In the genomic region with DNA sequence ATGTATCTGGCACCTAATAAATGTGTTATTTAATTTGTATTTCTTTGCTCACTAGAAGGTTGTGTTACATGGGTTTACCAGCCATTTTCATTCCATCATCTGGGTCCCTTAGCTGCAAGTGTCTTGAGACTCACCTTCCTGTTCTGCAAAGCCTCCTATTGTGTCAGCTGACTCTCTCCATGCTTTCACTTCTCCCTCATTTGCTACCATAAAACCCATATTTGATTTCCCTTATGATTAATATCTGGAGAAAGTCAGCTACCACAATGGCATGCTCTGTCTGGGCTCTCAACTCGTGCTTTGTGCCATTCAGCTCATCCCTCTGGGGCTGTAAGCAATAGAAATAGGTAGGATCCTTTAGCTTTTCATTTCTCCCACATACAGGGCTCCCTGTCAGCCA, we compare ENCODE assay signal across 12 cellular contexts.
DNase-seq lines count a peak whose midpoint lies in the region; ATAC-seq and TF ChIP-seq lines count a peak whose summit lies in the region.
"Had no signal": no experiment of that assay in that cellular context is flagged by ENCODE, and none has a peak within 500 bp of the region (broad histone marks: within the 10 kb centered on the region; RNA-seq: fewer than 3 reads in every experiment).

No MANE protein-coding gene starts in this region.

- intact Hi-C loops in Right ventricle myocardium superior (cut with DNase I), result no loop called here
- intact Hi-C loops in Right ventricle myocardium inferior (cut with DNase I), result no loop called here
- intact Hi-C loops in mucosa of descending colon (cut with DNase I, micrococcal nuclease), result loop anchor here in 1 of 2 donors (5.0 kb wide), 1 partner anchor 1282 kb away; no protein-coding TSS in a partner anchor

- in situ Hi-C loops in SK-MEL-5 (cut with HindIII; ENCODE audit: low pct_unique_long_range_greater_than_20kb, low sequenced_read_pairs), result no loop called here

- H3K9me3 ChIP-seq in mucosa of descending colon, result no peaks in the 10 kb centered on the region
- H3K9me3 ChIP-seq: HAP-1 had no signal

- no peak overlapping the region for H3K4me3 ChIP-seq in mucosa of descending colon
- H3K4me3 ChIP-seq: GM12878, HAP-1 had no signal

- TF ChIP-seq CTCF in mucosa of descending colon (IDR thresholded peaks at IDR 0.05), result no peak

- H3K4me1 Mint-ChIP-seq in stimulated activated naive B cell treated with anti-CD40 and anti-IgM and Interleukin-4, amounts not matched to agents 10 μg/mL and 1 μg/mL and 100 μg/mL, for 72 hours, result peaks cover 7 to 14% of the 10 kb centered on the region in 2 donors
- no peaks in the 10 kb centered on the region for H3K4me1 Mint-ChIP-seq in activated CD4-positive, alpha-beta memory T cell treated with anti-CD3 and anti-CD28 coated beads, Interleukin-2, amount 10 ng/mL, durations not matched to agents 7 days and 5 days

- DNase-seq in Right ventricle myocardium superior, result no peak
- no peak for DNase-seq in Right ventricle myocardium inferior (ENCODE audit: missing footprints)
- peak; percentile 80 for DNase-seq in SK-MEL-5 (ENCODE audit: low read depth, low spot score)
- DNase-seq in mucosa of descending colon, result peak in 1 of 3 donors; percentile 7
- no peak for DNase-seq in stimulated activated naive B cell treated with anti-CD40 and anti-IgM and Interleukin-4, amounts not matched to agents 10 μg/mL and 1 μg/mL and 100 μg/mL, for 72 hours
- DNase-seq in activated CD4-positive, alpha-beta memory T cell treated with anti-CD3 and anti-CD28 coated beads, Interleukin-2, amount 10 ng/mL, durations not matched to agents 7 days and 5 days, result no peak
- DNase-seq: CD4-positive, alpha-beta T cell; DMS79 had no signal

- ATAC-seq in Right ventricle myocardium superior (ENCODE audit: poor library complexity) (peak; percentile 21), Right ventricle myocardium inferior (no peak), mucosa of descending colon (peak; percentile 39), GM19455 (IDR thresholded peaks at IDR 0.05; ENCODE audit: unreplicated experiment) (no peak), HG02973 (IDR thresholded peaks at IDR 0.05; ENCODE audit: unreplicated experiment) (no peak)
- peak; percentile 60 to 63 for ATAC-seq in stimulated activated naive B cell treated with anti-CD40 and anti-IgM and Interleukin-4, amounts not matched to agents 10 μg/mL and 1 μg/mL and 100 μg/mL, for 72 hours (replicated peaks)

- peaks cover 5% of the 10 kb centered on the region for H3K4me1 ChIP-seq in mucosa of descending colon (ENCODE audit: low read depth)
- H3K4me1 ChIP-seq: HAP-1 had no signal

- no peak overlapping the region for H3K27ac Mint-ChIP-seq in stimulated activated naive B cell treated with anti-CD40 and anti-IgM and Interleukin-4, amounts not matched to agents 10 μg/mL and 1 μg/mL and 100 μg/mL, for 72 hours
- no peak overlapping the region for H3K27ac Mint-ChIP-seq in activated CD4-positive, alpha-beta memory T cell treated with anti-CD3 and anti-CD28 coated beads, Interleukin-2, amount 10 ng/mL, durations not matched to agents 7 days and 5 days
- H3K27ac Mint-ChIP-seq: CD4-positive, alpha-beta T cell had no signal

- no peaks in the 10 kb centered on the region for H3K36me3 ChIP-seq in mucosa of descending colon (ENCODE audit: low read depth)
- H3K36me3 ChIP-seq: HAP-1 had no signal

- POLR2A ChIA-PET in activated CD4-positive, alpha-beta memory T cell treated with anti-CD3 and anti-CD28 coated beads, Interleukin-2, amount 10 ng/mL, durations not matched to agents 7 days and 5 days (lab: Charles Lee), result no interaction called here

- H3K27me3 Mint-ChIP-seq in stimulated activated naive B cell treated with anti-CD40 and anti-IgM and Interleukin-4, amounts not matched to agents 10 μg/mL and 1 μg/mL and 100 μg/mL, for 72 hours, result no peaks in the 10 kb centered on the region
- peaks cover 2% of the 10 kb centered on the region for H3K27me3 Mint-ChIP-seq in activated CD4-positive, alpha-beta memory T cell treated with anti-CD3 and anti-CD28 coated beads, Interleukin-2, amount 10 ng/mL, durations not matched to agents 7 days and 5 days
- H3K27me3 Mint-ChIP-seq: CD4-positive, alpha-beta T cell had no signal

- no peak overlapping the region for H3K4me3 Mint-ChIP-seq in stimulated activated naive B cell treated with anti-CD40 and anti-IgM and Interleukin-4, amounts not matched to agents 10 μg/mL and 1 μg/mL and 100 μg/mL, for 72 hours
- no peak overlapping the region for H3K4me3 Mint-ChIP-seq in activated CD4-positive, alpha-beta memory T cell treated with anti-CD3 and anti-CD28 coated beads, Interleukin-2, amount 10 ng/mL, durations not matched to agents 7 days and 5 days
- H3K4me3 Mint-ChIP-seq: CD4-positive, alpha-beta T cell had no signal

- no peaks in the 10 kb centered on the region for H3K9me3 Mint-ChIP-seq in stimulated activated naive B cell treated with anti-CD40 and anti-IgM and Interleukin-4, amounts not matched to agents 10 μg/mL and 1 μg/mL and 100 μg/mL, for 72 hours
- H3K9me3 Mint-ChIP-seq in activated CD4-positive, alpha-beta memory T cell treated with anti-CD3 and anti-CD28 coated beads, Interleukin-2, amount 10 ng/mL, durations not matched to agents 7 days and 5 days, result no peaks in the 10 kb centered on the region
- H3K9me3 Mint-ChIP-seq: CD4-positive, alpha-beta T cell had no signal

- CTCF ChIA-PET in activated CD4-positive, alpha-beta memory T cell treated with anti-CD3 and anti-CD28 coated beads, Interleukin-2, amount 10 ng/mL, durations not matched to agents 7 days and 5 days (lab: Charles Lee), result interaction anchor here (2.0 kb wide), 1 partner anchor 38 kb away, joined by 7 read pairs; no protein-coding TSS in a partner anchor

- H3K36me3 Mint-ChIP-seq in stimulated activated naive B cell treated with anti-CD40 and anti-IgM and Interleukin-4, amounts not matched to agents 10 μg/mL and 1 μg/mL and 100 μg/mL, for 72 hours, result peaks cover 5 to 11% of the 10 kb centered on the region in 2 donors
- no peaks in the 10 kb centered on the region for H3K36me3 Mint-ChIP-seq in activated CD4-positive, alpha-beta memory T cell treated with anti-CD3 and anti-CD28 coated beads, Interleukin-2, amount 10 ng/mL, durations not matched to agents 7 days and 5 days (ENCODE audit: low read depth)

Comparison
In these comparisons a context has a peak if more than half of its experiments do, and no peak if none do; other contexts are left out.
1. ATAC-seq: peak in Right ventricle myocardium superior (single experiment), mucosa of descending colon (single experiment) and stimulated activated naive B cell treated with anti-CD40 and anti-IgM and Interleukin-4, amounts not matched to agents 10 μg/mL and 1 μg/mL and 100 μg/mL, for 72 hours (2 of 2); none in Right ventricle myocardium inferior (single experiment), GM19455 (single experiment) and HG02973 (single experiment).